In genomic region chr10:72702868-72703581, GRCh38 we compare ENCODE assay signal across 8 cellular contexts. TPM values are rescaled to one million over a fixed set of nuclear protein-coding genes. Genes with fewer than 3 reads are reported as not detected.
DNase-seq lines count a peak whose midpoint lies in the region; ATAC-seq and FAIRE-seq lines count a peak whose summit lies in the region.

No MANE protein-coding gene starts in this region.

- intact Hi-C loops in sciatic nerve (cut with DNase I): loop anchor here (10.0 kb wide), 1 partner anchor 132 kb away; no protein-coding TSS in a partner anchor

- ATAC-seq in HG02840 (IDR thresholded peaks at IDR 0.05; ENCODE audit: low FRiP score, unreplicated experiment) (peak; percentile 63), sciatic nerve (peak; percentile 60)

- FAIRE-seq in urothelium cell line (lab: Jason Lieb, UNC): no peak

- DNase-seq in NCI-H2171 treated with DMSO at 0.1 percent for 48 hours (lab: John Stamatoyannopoulos, UW): peak; percentile 35
- no peak for DNase-seq in NCI-H2171 (lab: John Stamatoyannopoulos, UW)
- peak; percentile 37 for DNase-seq in astrocyte of the hippocampus (ENCODE audit: low read depth, low spot score)
- DNase-seq in sciatic nerve (ENCODE audit: low spot score): no peak
- DNase-seq in DMS53 treated with DMSO at 0.1 percent for 48 hours (lab: John Stamatoyannopoulos, UW; ENCODE audit: unreplicated experiment): no peak
- DNase-seq in activated CD4-positive, alpha-beta T cell treated with anti-CD3 and anti-CD28 coated beads for 1 hour: no peak
- no peak for DNase-seq in urothelium cell line (ENCODE audit: low spot score)

RNA-seq across cellular contexts. Expression of gene MCU, which starts 11.1 kb away (rescaled TPM):
- 25.5 TPM for total RNA-seq in sciatic nerve

Comparison
In these comparisons a context has a peak if more than half of its experiments do, and no peak if none do; other contexts are left out.
1. DNase-seq: peak in NCI-H2171 treated with DMSO at 0.1 percent for 48 hours (single experiment) and astrocyte of the hippocampus (single experiment); none in NCI-H2171 (single experiment), sciatic nerve (single experiment), DMS53 treated with DMSO at 0.1 percent for 48 hours (single experiment), activated CD4-positive, alpha-beta T cell treated with anti-CD3 and anti-CD28 coated beads for 1 hour (single experiment) and urothelium cell line (single experiment).